21 cellular contexts compared by ENCODE assay signal in the genomic region with DNA sequence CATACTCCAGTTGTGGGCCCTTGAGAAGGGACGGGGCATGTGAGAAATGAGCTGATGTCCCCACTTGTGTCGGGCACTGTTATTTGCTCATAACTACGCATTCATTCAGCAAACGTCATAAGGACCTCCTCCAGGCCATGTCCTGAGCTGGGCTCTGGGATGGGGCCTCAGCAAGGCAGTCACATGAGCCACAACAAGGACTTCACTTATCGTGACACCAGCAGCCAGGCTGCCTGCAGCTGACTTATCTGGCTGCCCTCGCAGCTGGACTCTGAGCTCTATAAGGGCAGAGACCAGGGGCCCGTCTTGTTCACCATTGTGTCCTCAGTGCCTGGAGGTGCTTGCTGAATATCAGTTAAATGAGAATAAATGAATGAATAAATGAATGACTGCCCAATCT. TPM values are rescaled to one million over a fixed set of nuclear protein-coding genes. Genes with fewer than 3 reads are reported as not detected.
DNase-seq lines count a peak whose midpoint lies in the region; ATAC-seq, FAIRE-seq and TF ChIP-seq lines count a peak whose summit lies in the region.
"Had no signal": no experiment of that assay in that cellular context is flagged by ENCODE, and none has a peak within 500 bp of the region (broad histone marks: within the 10 kb centered on the region; RNA-seq: fewer than 3 reads in every experiment).

No MANE protein-coding gene starts in this region.

- H2BK12ac ChIP-seq in H1 (ENCODE audit: low read depth, low read length), result no peak overlapping the region

- WGBS in H1 (ENCODE audit: extremely low coverage in 1 of 2, insufficient coverage in 1 of 2, insufficient read length in 1 of 2, insufficient replicate concordance in 2 of 2, low coverage in 1 of 2, low lambda C conversion rate in 2 of 2, missing lambda C conversion rate in 1 of 2), 2 experiments, result 72% methylated on average over 7 of the region's 7 CpGs; no CpG with 5 or more reads in 1 of the 2 experiments

- no peak overlapping the region for H4K91ac ChIP-seq in H1 (replicated peaks; ENCODE audit: insufficient read length, low read length)

- H3K9me3 ChIP-seq in right atrium auricular region (no peaks in the 10 kb centered on the region), H1 (ENCODE audit: insufficient read depth in 2 of 2, low read depth in 1 of 2, low read length in 1 of 2) (no peaks in the 10 kb centered on the region)
- H3K9me3 ChIP-seq: SJCRH30 had no signal

- TF ChIP-seq CTCF in right atrium auricular region (IDR thresholded peaks at IDR 0.05) (no peak), H1 (IDR thresholded peaks at IDR 0.05; ENCODE audit: control extremely low read depth in 1 of 3, insufficient read depth in 1 of 3, low read depth in 1 of 3, low read length in 3 of 3) (no peak)

- H3K27ac ChIP-seq in right atrium auricular region (no peak overlapping the region), H1 (ENCODE audit: low read depth, low read length) (no peak overlapping the region), substantia nigra (ENCODE audit: low read depth, low read length, poor library complexity, severe bottlenecking) (no peak overlapping the region)
- H3K27ac ChIP-seq: SJCRH30 had no signal

- no peak overlapping the region for H3K14ac ChIP-seq in H1 (ENCODE audit: insufficient read length)

- CTCF ChIA-PET in H1 (lab: Charles Lee; ENCODE audit: partially characterized antibody), result interaction anchor here (0.9 to 1.7 kb wide), 5 partner anchors 15 to 422 kb away, joined by 3 to 5 read pairs (median 3); no protein-coding TSS in a partner anchor

- POLR2A ChIA-PET in H1 (lab: Charles Lee; ENCODE audit: partially characterized antibody), result no interaction called here

- H4K20me1 ChIP-seq in H1 (replicated peaks in 1 of 2; ENCODE audit: control insufficient read depth in 1 of 2, insufficient read depth in 2 of 2, low read length in 2 of 2), result no peaks in the 10 kb centered on the region

- H2AFZ ChIP-seq in H1 (ENCODE audit: low read length), result no peak overlapping the region

- no peaks in the 10 kb centered on the region for H3K79me2 ChIP-seq in H1 (ENCODE audit: control insufficient read depth in 1 of 2, insufficient read depth in 2 of 2, low read length in 2 of 2)

- H3K27me3 ChIP-seq in right atrium auricular region, result no peaks in the 10 kb centered on the region
- H3K27me3 ChIP-seq in H1 (replicated peaks in 1 of 4; ENCODE audit: control insufficient read depth in 3 of 4, extremely low read depth in 1 of 4, insufficient read depth in 3 of 4, low read length in 3 of 4), result no peaks in the 10 kb centered on the region

- no peak overlapping the region for H3K18ac ChIP-seq in H1 (ENCODE audit: extremely low read depth, low read length)

- H2BK5ac ChIP-seq in H1 (ENCODE audit: low read depth, low read length), result no peak overlapping the region

- H3K23ac ChIP-seq in H1 (ENCODE audit: insufficient read length), result no peak overlapping the region

- no peak overlapping the region; the same call in 1 of the 2 replicates for H2BK15ac ChIP-seq in H1 (ENCODE audit: low read length)

- H3K4me2 ChIP-seq in H1 (ENCODE audit: insufficient read depth in 1 of 2, low read depth in 2 of 2, low read length in 2 of 2), result no peak overlapping the region

- no peak for DNase-seq in Right ventricle myocardium superior
- DNase-seq in right atrium auricular region (ENCODE audit: low spot score), result no peak
- DNase-seq in H1 (ENCODE audit: low read depth in 1 of 2, low spot score in 2 of 2), result no peak
- DNase-seq in medulla oblongata (ENCODE audit: extremely low spot score), result peak; percentile 54
- DNase-seq in substantia nigra (lab: John Stamatoyannopoulos, UW), result peak in 25 of 49 donors; percentile 4 to 60 (median 23)
- DNase-seq in activated gamma-delta T cell (lab: John Stamatoyannopoulos, UW), result no peak
- no peak for DNase-seq in activated naive CD4-positive, alpha-beta T cell (lab: John Stamatoyannopoulos, UW)
- no peak for DNase-seq in COLO668 (lab: John Stamatoyannopoulos, UW; ENCODE audit: unreplicated experiment)
- DNase-seq: CD4-positive, alpha-beta T cell; DMS53; EL; HCEC 1CT; MM.1S; NCI-H1092 treated with DMSO at 0.1 percent for 48 hours; RPMI8226; SJCRH30 had no signal

- no peak overlapping the region for H3K56ac ChIP-seq in H1 (replicated peaks; ENCODE audit: insufficient read length, low read depth, low read length)

- no peak overlapping the region for H4K5ac ChIP-seq in H1 (ENCODE audit: insufficient read length, low read depth, low read length)

- intact Hi-C loops in Right ventricle myocardium superior (cut with DNase I), result no loop called here

- TF ChIP-seq POLR2A in H1 (IDR thresholded peaks at IDR 0.05; ENCODE audit: control extremely low read depth in 1 of 2, low read depth in 2 of 2, low read length in 2 of 2), result no peak

- H3K4me1 ChIP-seq in right atrium auricular region, result peaks cover 0 to 10% of the 10 kb centered on the region in 2 donors
- peaks cover 0 to 3% (median under 1%) of the 10 kb centered on the region in 4 experiments; a peak in 3 of 7 replicates for H3K4me1 ChIP-seq in H1 (replicated peaks in 1 of 4; ENCODE audit: control insufficient read depth in 3 of 4, insufficient read depth in 4 of 4, low read length in 3 of 4)
- H3K4me1 ChIP-seq: SJCRH30 had no signal

- no peak overlapping the region for H3K4ac ChIP-seq in H1 (replicated peaks; ENCODE audit: insufficient read length, low read depth, low read length)

- no peaks in the 10 kb centered on the region for H3K79me1 ChIP-seq in H1 (ENCODE audit: low read depth, low read length)

- H3K9ac ChIP-seq in H1 (replicated peaks in 1 of 4; ENCODE audit: extremely low read depth in 1 of 4, low read depth in 3 of 4, low read length in 3 of 4), result no peak overlapping the region

- no peak overlapping the region for H2BK20ac ChIP-seq in H1 (ENCODE audit: low read length)

- no peak overlapping the region for H2AK5ac ChIP-seq in H1 (ENCODE audit: low read depth, low read length)

- no peak for FAIRE-seq in H1 (lab: Jason Lieb, UNC)
- FAIRE-seq: GM12878 had no signal

- peak; percentile 79 for ATAC-seq in Right ventricle myocardium superior (ENCODE audit: poor library complexity)
- ATAC-seq: GM12878 had no signal

- H4K8ac ChIP-seq in H1 (ENCODE audit: extremely low read depth, insufficient read depth, low read length), result peak overlapping the region; percentile 39; the same call in 1 of the 2 replicates

- no peak for TF ChIP-seq RAD21 in H1 (IDR thresholded peaks at IDR 0.05 in 1 of 2, conservative IDR thresholded peaks at IDR 0.05 in 1 of 2; ENCODE audit: low read depth in 2 of 2, low read length in 2 of 2)

- H2BK120ac ChIP-seq in H1 (replicated peaks; ENCODE audit: low read depth, low read length), result no peak overlapping the region

- H3K4me3 ChIP-seq in right atrium auricular region (no peak overlapping the region), H1 (ENCODE audit: extremely low read depth in 1 of 4, insufficient read depth in 2 of 4, low read depth in 3 of 4, low read length in 4 of 4) (no peak overlapping the region)
- H3K4me3 ChIP-seq: GM12878, SJCRH30 had no signal

- H3K36me3 ChIP-seq in right atrium auricular region (no peaks in the 10 kb centered on the region), H1 (ENCODE audit: control insufficient read depth in 2 of 4, insufficient read depth in 4 of 4, low read length in 3 of 4) (no peaks in the 10 kb centered on the region)
- H3K36me3 ChIP-seq: SJCRH30 had no signal

- H3K23me2 ChIP-seq in H1 (ENCODE audit: low read depth, low read length), result no peaks in the 10 kb centered on the region

- no peak for TF ChIP-seq EP300 in H1 (IDR thresholded peaks at IDR 0.05; ENCODE audit: borderline replicate concordance in 1 of 2, low read depth in 2 of 2, low read length in 2 of 2)

TF ChIP-seq in H1, 55 proteins besides CTCF, POLR2A, EP300 and RAD21 (continues in another document):
- no peak for TF ChIP-seq TAF1 (IDR thresholded peaks at IDR 0.05; ENCODE audit: low read depth, low read length)
- no peak for TF ChIP-seq CHD1 (IDR thresholded peaks at IDR 0.05; ENCODE audit: low read depth, low read length)
- TF ChIP-seq SIN3A (conservative IDR thresholded peaks at IDR 0.05 in 1 of 2, IDR thresholded peaks at IDR 0.05 in 1 of 2; ENCODE audit: low read depth in 1 of 2, low read length in 2 of 2), result no peak
- TF ChIP-seq RBBP5 (IDR thresholded peaks at IDR 0.05; ENCODE audit: borderline replicate concordance, low read depth, low read length), result no peak
- no peak for TF ChIP-seq SP1 (IDR thresholded peaks at IDR 0.05; ENCODE audit: low read depth, low read length)
- TF ChIP-seq BRCA1 (IDR thresholded peaks at IDR 0.05; ENCODE audit: low read depth, low read length), result no peak
- no peak for TF ChIP-seq CHD2 (IDR thresholded peaks at IDR 0.05; ENCODE audit: low read length)
- no peak for TF ChIP-seq CREB1 (IDR thresholded peaks at IDR 0.05)
- no peak for TF ChIP-seq FOSL1 (IDR thresholded peaks at IDR 0.05; ENCODE audit: insufficient read depth, low read depth, low read length)
- TF ChIP-seq, protein P1, sequence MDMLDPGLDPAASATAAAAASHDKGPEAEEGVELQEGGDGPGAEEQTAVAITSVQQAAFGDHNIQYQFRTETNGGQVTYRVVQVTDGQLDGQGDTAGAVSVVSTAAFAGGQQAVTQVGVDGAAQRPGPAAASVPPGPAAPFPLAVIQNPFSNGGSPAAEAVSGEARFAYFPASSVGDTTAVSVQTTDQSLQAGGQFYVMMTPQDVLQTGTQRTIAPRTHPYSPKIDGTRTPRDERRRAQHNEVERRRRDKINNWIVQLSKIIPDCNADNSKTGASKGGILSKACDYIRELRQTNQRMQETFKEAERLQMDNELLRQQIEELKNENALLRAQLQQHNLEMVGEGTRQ (IDR thresholded peaks at IDR 0.05; ENCODE audit: low read length), result no peak
- no peak for TF ChIP-seq SUZ12 (IDR thresholded peaks at IDR 0.05; ENCODE audit: low read length)
- TF ChIP-seq HDAC6 (IDR thresholded peaks at IDR 0.05; ENCODE audit: low read depth, low read length), result no peak
- TF ChIP-seq GABPA (IDR thresholded peaks at IDR 0.05; ENCODE audit: borderline replicate concordance, insufficient read depth, low read length), result no peak
- TF ChIP-seq SRF (IDR thresholded peaks at IDR 0.05; ENCODE audit: low read depth, low read length), result no peak
- TF ChIP-seq EZH2 (IDR thresholded peaks at IDR 0.05; ENCODE audit: low read depth, low read length, severe bottlenecking), result no peak
- no peak for TF ChIP-seq SIRT6 (IDR thresholded peaks at IDR 0.05; ENCODE audit: low read length)

RNA-seq across cellular contexts. Expression of a gene that starts 37.5 kb away (rescaled TPM):
- total RNA-seq in Right ventricle myocardium superior, result 0.91 TPM
- total RNA-seq in right atrium auricular region, result under 1 TPM; 0.30 to 0.55 TPM
- total RNA-seq in H1 (2021; fragmentation: NEBNext Ultra II Directional; extraction: Animal tissue kit (Norgen Biotek cat#: 25700)), result 3.4 and 3.7 TPM in 2 replicates
- 2.1 and 2.5 TPM in 2 replicates for polyA plus RNA-seq in H1 (2011; rRNA removed)
- 1.9 TPM for polyA plus RNA-seq in H1 (2011; cell fraction: cytosol; rRNA removed)
- 3.8 TPM for polyA plus RNA-seq in H1 (2011; cell fraction: nucleus; rRNA removed)
- polyA plus RNA-seq in H1 (2012, experiment 1 of 2), result 1.5 to 1.9 TPM (median 1.8 TPM) in 4 replicates
- 0.63 TPM for polyA plus RNA-seq in H1 (2012, experiment 2 of 2)
- 2.3 TPM for polyA plus RNA-seq in H1 (2013, experiment 1 of 2)
- 2.1 TPM for polyA plus RNA-seq in H1 (2013, experiment 2 of 2)
- polyA minus RNA-seq in H1 (2011; rRNA and poly(A)+ RNA removed), result 7.3 and 7.4 TPM in 2 replicates
- polyA minus RNA-seq in H1 (2011; cell fraction: cytosol; rRNA and poly(A)+ RNA removed), result 1.8 TPM
- 2.9 TPM for polyA minus RNA-seq in H1 (2011; cell fraction: nucleus; rRNA and poly(A)+ RNA removed)
- total RNA-seq: A172; CD4-positive, alpha-beta T cell; GM12878; LHCN-M2; NCI-H460; SJCRH30 had no signal
- polyA plus RNA-seq: BJ, GM12878 had no signal

Comparison
In these comparisons a context has a peak if more than half of its experiments do, and no peak if none do; other contexts are left out.
1. DNase-seq: peak in medulla oblongata (single experiment) and substantia nigra (25 of 49); none in Right ventricle myocardium superior (single experiment), right atrium auricular region (single experiment), H1 (0 of 2), activated gamma-delta T cell (single experiment), activated naive CD4-positive, alpha-beta T cell (0 of 4) and COLO668 (single experiment).